In genomic region chr20:60402209-60403058, GRCh38 we compare ENCODE assay signal across 17 cellular contexts.
A peak's percentile ranks its signal among the peaks of the same experiment; 100 is the strongest.
DNase-seq lines count a peak whose midpoint lies in the region; ATAC-seq, FAIRE-seq and TF ChIP-seq lines count a peak whose summit lies in the region.
"Had no signal": no experiment of that assay in that cellular context is flagged by ENCODE, and none has a peak within 500 bp of the region (broad histone marks: within the 10 kb centered on the region; RNA-seq: fewer than 3 reads in every experiment).

No MANE protein-coding gene starts in this region.

- H3K9me3 ChIP-seq in SU-DHL-6 (ENCODE audit: insufficient read depth, low read length) (0 out of 2 replicates have a peak, but pooled peaks cover 9% of the 10 kb centered on the region), trophoblast cell (ENCODE audit: insufficient read depth, low read depth, low read length) (peaks cover 2% of the 10 kb centered on the region)
- H3K9me3 ChIP-seq: SJSA1 had no signal

- no peak overlapping the region for H4K12ac ChIP-seq in trophoblast cell (ENCODE audit: low read depth, low read length)

- H3K4me3 Mint-ChIP-seq in nephron progenitor cell, result no peak overlapping the region
- H3K4me3 Mint-ChIP-seq in activated CD8-positive, alpha-beta T cell treated with anti-CD3 and anti-CD28 coated beads for 36 hours, result no peak overlapping the region
- H3K4me3 Mint-ChIP-seq: CD4-positive, CD25-positive, alpha-beta regulatory T cell; H9 had no signal

- H4K20me1 ChIP-seq in SU-DHL-6 (ENCODE audit: low read depth, low read length), result no peaks in the 10 kb centered on the region

- POLR2A ChIA-PET in activated CD8-positive, alpha-beta T cell treated with anti-CD3 and anti-CD28 coated beads for 36 hours (lab: Charles Lee), result no interaction called here

- H2AFZ ChIP-seq in SU-DHL-6 (ENCODE audit: low read depth, low read length, severe bottlenecking) (peak overlapping the region; percentile 8), trophoblast cell (ENCODE audit: insufficient read depth, low read length, poor library complexity) (no peak overlapping the region)
- H2AFZ ChIP-seq: PC-9 had no signal

- peak overlapping the region; percentile 93 for H3K27ac ChIP-seq in SU-DHL-6 (ENCODE audit: low read depth, low read length)
- no peak overlapping the region for H3K27ac ChIP-seq in trophoblast cell (ENCODE audit: low read depth, low read length)
- H3K27ac ChIP-seq: PC-9, SJSA1 had no signal

- H3K79me2 ChIP-seq in SU-DHL-6 (ENCODE audit: insufficient read depth, low read length) (no peaks in the 10 kb centered on the region), trophoblast cell (ENCODE audit: control insufficient read depth, insufficient read depth, low read length, poor library complexity) (no peaks in the 10 kb centered on the region)

- CTCF ChIA-PET in activated CD8-positive, alpha-beta T cell treated with anti-CD3 and anti-CD28 coated beads for 36 hours (lab: Charles Lee), result interaction anchor here (1.2 kb wide), 1 partner anchor 140 kb away, joined by 4 read pairs; no protein-coding TSS in a partner anchor

- no peaks in the 10 kb centered on the region for H3K79me1 ChIP-seq in trophoblast cell (ENCODE audit: low read length)

- H3K4me3 ChIP-seq in SU-DHL-6 (ENCODE audit: insufficient read depth, low read length, poor library complexity, severe bottlenecking), result peak overlapping the region; percentile 24
- H3K4me3 ChIP-seq in trophoblast cell (ENCODE audit: low read depth, low read length), result no peak overlapping the region
- H3K4me3 ChIP-seq: PC-9, SJSA1 had no signal

- H3K36me3 ChIP-seq in SU-DHL-6 (ENCODE audit: low read length), result no peaks in the 10 kb centered on the region
- no peaks in the 10 kb centered on the region for H3K36me3 ChIP-seq in trophoblast cell (ENCODE audit: control insufficient read depth in 1 of 2, insufficient read depth in 2 of 2, low read length in 2 of 2)
- H3K36me3 ChIP-seq: SJSA1 had no signal

- DNase-seq in HTR-8/SVneo (ENCODE audit: insufficient read length, low spot score) (no peak), trophoblast cell (peak; percentile 2 to 30), nephron progenitor cell (no peak), D721Med (ENCODE audit: insufficient read length, low spot score) (no peak)
- no peak for DNase-seq in activated CD8-positive, alpha-beta T cell treated with anti-CD3 and anti-CD28 coated beads for 36 hours
- DNase-seq: Caco-2; CD4-positive, CD25-positive, alpha-beta regulatory T cell; EL; H9; NCI-H1092 treated with DMSO at 0.1 percent for 48 hours; NCI-H1694 treated with DMSO at 0.1 percent for 48 hours; NCI-H2107; NCI-H526 treated with DMSO at 0.1 percent for 48 hours; PC-9 had no signal

- H4K8ac ChIP-seq in trophoblast cell (ENCODE audit: low read depth, low read length), result no peak overlapping the region

- H3F3A ChIP-seq in SU-DHL-6 (ENCODE audit: insufficient read depth), result peaks cover 8% of the 10 kb centered on the region; the same call in 1 of the 2 replicates

- FAIRE-seq in HTR-8/SVneo (lab: Jason Lieb, UNC) (peak; percentile 40), D721Med (lab: Jason Lieb, UNC) (no peak)

- H2BK5ac ChIP-seq in trophoblast cell (ENCODE audit: low read depth, low read length, poor library complexity), result no peak overlapping the region

- no peak overlapping the region for H2BK12ac ChIP-seq in trophoblast cell (ENCODE audit: low read length)

- H3K9ac ChIP-seq in SU-DHL-6 (ENCODE audit: low read length) (peak overlapping the region; percentile 35), trophoblast cell (ENCODE audit: low read length) (no peak overlapping the region)

- no peak overlapping the region for H4K91ac ChIP-seq in trophoblast cell (ENCODE audit: low read depth, low read length)

- H3K4ac ChIP-seq in trophoblast cell (ENCODE audit: low read depth, low read length), result no peak overlapping the region

- H3K4me1 Mint-ChIP-seq in nephron progenitor cell, result no peaks in the 10 kb centered on the region
- no peaks in the 10 kb centered on the region for H3K4me1 Mint-ChIP-seq in activated CD8-positive, alpha-beta T cell treated with anti-CD3 and anti-CD28 coated beads for 36 hours (ENCODE audit: low read depth)
- H3K4me1 Mint-ChIP-seq: CD4-positive, CD25-positive, alpha-beta regulatory T cell; H9 had no signal

- intact Hi-C loops in activated CD8-positive, alpha-beta T cell treated with anti-CD3 and anti-CD28 coated beads for 36 hours (cut with micrococcal nuclease), result no loop called here

- no peak overlapping the region for H3K14ac ChIP-seq in trophoblast cell (ENCODE audit: low read length)

- no peak overlapping the region for H3K27ac Mint-ChIP-seq in nephron progenitor cell
- H3K27ac Mint-ChIP-seq in activated CD8-positive, alpha-beta T cell treated with anti-CD3 and anti-CD28 coated beads for 36 hours, result no peak overlapping the region
- H3K27ac Mint-ChIP-seq: CD4-positive, CD25-positive, alpha-beta regulatory T cell; H9 had no signal

- ATAC-seq in GM18511 (IDR thresholded peaks at IDR 0.05; ENCODE audit: unreplicated experiment), result peak; percentile 47
- ATAC-seq in activated CD8-positive, alpha-beta T cell treated with anti-CD3 and anti-CD28 coated beads for 36 hours, result no peak

- H3K36me3 Mint-ChIP-seq in nephron progenitor cell (ENCODE audit: low read depth), result no peaks in the 10 kb centered on the region
- H3K36me3 Mint-ChIP-seq in activated CD8-positive, alpha-beta T cell treated with anti-CD3 and anti-CD28 coated beads for 36 hours (ENCODE audit: low read depth), result no peaks in the 10 kb centered on the region
- H3K36me3 Mint-ChIP-seq: CD4-positive, CD25-positive, alpha-beta regulatory T cell had no signal

- H3K18ac ChIP-seq in trophoblast cell (ENCODE audit: low read length), result no peak overlapping the region

- peaks cover 30% of the 10 kb centered on the region for H3K9me3 Mint-ChIP-seq in nephron progenitor cell
- H3K9me3 Mint-ChIP-seq in activated CD8-positive, alpha-beta T cell treated with anti-CD3 and anti-CD28 coated beads for 36 hours, result peaks cover 9% of the 10 kb centered on the region

- H2BK120ac ChIP-seq in trophoblast cell (ENCODE audit: insufficient read depth, low read length, poor library complexity), result no peak overlapping the region

- H3K4me1 ChIP-seq in trophoblast cell (ENCODE audit: control insufficient read depth in 1 of 2, insufficient read depth in 2 of 2, low read length in 2 of 2), result no peaks in the 10 kb centered on the region
- H3K4me1 ChIP-seq: Caco-2, SJSA1 had no signal

- TF ChIP-seq CTCF in SU-DHL-6 (IDR thresholded peaks at IDR 0.05; ENCODE audit: insufficient read depth, low read length, poor library complexity, severe bottlenecking) (no peak), nephron progenitor cell (IDR thresholded peaks at IDR 0.05) (no peak), D721Med (IDR thresholded peaks at IDR 0.05; ENCODE audit: insufficient read depth, missing control alignments) (no peak)
- no peak for TF ChIP-seq CTCF in activated CD8-positive, alpha-beta T cell treated with anti-CD3 and anti-CD28 coated beads for 36 hours (IDR thresholded peaks at IDR 0.05)

- H3K27me3 ChIP-seq in SU-DHL-6 (ENCODE audit: low read length) (no peaks in the 10 kb centered on the region), trophoblast cell (ENCODE audit: insufficient read depth, low read length) (no peaks in the 10 kb centered on the region)
- H3K27me3 ChIP-seq: SJSA1 had no signal

- WGBS in trophoblast cell (ENCODE audit: extremely low coverage, insufficient coverage, insufficient read length), result no CpG with 5 or more reads among the region's 8 CpGs

- no peak overlapping the region for H2AK5ac ChIP-seq in trophoblast cell (ENCODE audit: low read length)

- H3K27me3 Mint-ChIP-seq in nephron progenitor cell (ENCODE audit: low read depth, poor library complexity), result peaks cover 5% of the 10 kb centered on the region
- peaks cover 1% of the 10 kb centered on the region for H3K27me3 Mint-ChIP-seq in activated CD8-positive, alpha-beta T cell treated with anti-CD3 and anti-CD28 coated beads for 36 hours

- no peaks in the 10 kb centered on the region for H3K9me2 ChIP-seq in SU-DHL-6 (replicated peaks; ENCODE audit: insufficient read depth, low read length)

- H3K4me2 ChIP-seq in SU-DHL-6 (ENCODE audit: low read depth, low read length, poor library complexity, severe bottlenecking) (peak overlapping the region; percentile 65), trophoblast cell (ENCODE audit: low read length) (no peak overlapping the region)
- H3K4me2 ChIP-seq: PC-9 had no signal

- no peak overlapping the region for H3K23ac ChIP-seq in trophoblast cell (ENCODE audit: low read length)

Comparison
In these comparisons a context has a peak if more than half of its experiments do, and no peak if none do; other contexts are left out.
1. DNase-seq: peak in trophoblast cell (2 of 2); none in HTR-8/SVneo (single experiment), nephron progenitor cell (single experiment), D721Med (single experiment) and activated CD8-positive, alpha-beta T cell treated with anti-CD3 and anti-CD28 coated beads for 36 hours (single experiment).